ENCODE assay signal across 8 cellular contexts in the genomic region with DNA sequence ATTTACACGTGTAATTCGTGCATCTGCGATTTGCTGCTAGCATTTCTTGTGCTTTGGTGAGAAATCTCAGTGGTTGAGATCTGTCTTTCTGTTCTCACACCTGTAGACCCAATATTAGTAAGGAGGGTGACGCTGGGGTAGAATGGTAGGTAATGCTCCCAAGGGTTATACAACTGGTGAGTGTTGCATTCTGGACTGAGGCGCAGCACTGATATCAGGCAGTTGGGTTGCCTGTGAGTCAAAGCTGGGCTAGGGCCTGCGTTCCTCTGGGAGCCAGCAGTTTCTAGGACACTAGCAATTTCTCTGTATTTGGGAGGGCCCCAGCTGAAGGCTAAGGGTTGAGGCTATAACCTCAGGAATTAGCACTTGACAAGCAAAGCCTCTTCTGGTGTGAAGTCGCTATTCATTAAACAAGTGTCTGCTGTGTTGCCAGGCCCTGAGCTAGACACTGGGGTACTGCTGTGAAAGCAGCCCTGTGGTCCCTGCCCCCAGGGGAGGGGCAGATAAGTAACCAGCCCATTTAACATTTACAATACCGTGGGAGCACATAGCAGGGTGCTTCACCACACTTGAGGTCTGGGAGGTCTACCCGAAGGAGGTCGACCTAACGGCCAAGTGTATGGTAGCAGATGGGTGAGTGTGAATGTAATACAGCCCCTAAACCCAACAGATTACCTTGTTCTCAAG. TPM values are rescaled to one million over a fixed set of nuclear protein-coding genes. Genes with fewer than 3 reads are reported as not detected.
DNase-seq lines count a peak whose midpoint lies in the region; ATAC-seq and TF ChIP-seq lines count a peak whose summit lies in the region.

No MANE protein-coding gene starts in this region.

- intact Hi-C loops in A673 (cut with micrococcal nuclease; ENCODE audit: unreplicated experiment), result no loop called here

- POLR2A ChIA-PET in A673 (lab: Charles Lee; ENCODE audit: low non-redundant PET), result no interaction called here

- H3K9me3 Mint-ChIP-seq in activated T-cell treated with anti-CD3 and anti-CD28 coated beads, Interleukin-2, amount 50 U/mL, for 24 hours, result no peaks in the 10 kb centered on the region
- H3K9me3 Mint-ChIP-seq in stimulated activated naive CD8-positive, alpha-beta T cell treated with anti-CD3 and anti-CD28 coated beads, Interleukin-15, Interleukin-2, amounts not matched to agents 100 ng/mL and 50 ng/mL, for 24 hours, result no peaks in the 10 kb centered on the region

- no TSS peak for BruUV-seq in A673 (replicated peaks; lab: Mats Ljungman, UMichigan)

- H3K4me3 ChIP-seq in coronary artery, result peak overlapping the region; percentile 4
- no peak overlapping the region for H3K4me3 ChIP-seq in WERI-Rb-1 (ENCODE audit: low read depth, low read length)
- H3K4me3 ChIP-seq in A673 (ENCODE audit: low read depth, low read length, poor library complexity, severe bottlenecking), result no peak overlapping the region

- CTCF ChIA-PET in A673 (lab: Charles Lee), result no interaction called here

- H3K36me3 ChIP-seq in WERI-Rb-1, result peaks cover 3% of the 10 kb centered on the region
- no peaks in the 10 kb centered on the region for H3K36me3 ChIP-seq in A673 (ENCODE audit: insufficient read depth, low read length, poor library complexity, severe bottlenecking)

- peak overlapping the region in 1 of 2 donors; percentile 20 for H3K27ac ChIP-seq in coronary artery
- H3K27ac ChIP-seq in WERI-Rb-1, result no peak overlapping the region
- no peak overlapping the region for H3K27ac ChIP-seq in A673 (ENCODE audit: low read depth, low read length, poor library complexity, severe bottlenecking)

- no peak overlapping the region for H3K4me3 Mint-ChIP-seq in activated T-cell treated with anti-CD3 and anti-CD28 coated beads, Interleukin-2, amount 50 U/mL, for 24 hours
- no peak overlapping the region for H3K4me3 Mint-ChIP-seq in stimulated activated naive CD8-positive, alpha-beta T cell treated with anti-CD3 and anti-CD28 coated beads, Interleukin-15, Interleukin-2, amounts not matched to agents 100 ng/mL and 50 ng/mL, for 24 hours

- H3K27me3 Mint-ChIP-seq in activated T-cell treated with anti-CD3 and anti-CD28 coated beads, Interleukin-2, amount 50 U/mL, for 24 hours, result no peaks in the 10 kb centered on the region
- H3K27me3 Mint-ChIP-seq in stimulated activated naive CD8-positive, alpha-beta T cell treated with anti-CD3 and anti-CD28 coated beads, Interleukin-15, Interleukin-2, amounts not matched to agents 100 ng/mL and 50 ng/mL, for 24 hours, result no peaks in the 10 kb centered on the region

- peak overlapping the region; percentile 83 for H3K27ac Mint-ChIP-seq in activated T-cell treated with anti-CD3 and anti-CD28 coated beads, Interleukin-2, amount 50 U/mL, for 24 hours
- peak overlapping the region; percentile 78 for H3K27ac Mint-ChIP-seq in stimulated activated naive CD8-positive, alpha-beta T cell treated with anti-CD3 and anti-CD28 coated beads, Interleukin-15, Interleukin-2, amounts not matched to agents 100 ng/mL and 50 ng/mL, for 24 hours

- peaks cover 80% of the 10 kb centered on the region for H3K36me3 Mint-ChIP-seq in activated T-cell treated with anti-CD3 and anti-CD28 coated beads, Interleukin-2, amount 50 U/mL, for 24 hours (ENCODE audit: low read depth)
- peaks cover 34% of the 10 kb centered on the region for H3K36me3 Mint-ChIP-seq in stimulated activated naive CD8-positive, alpha-beta T cell treated with anti-CD3 and anti-CD28 coated beads, Interleukin-15, Interleukin-2, amounts not matched to agents 100 ng/mL and 50 ng/mL, for 24 hours (ENCODE audit: low read depth)

- no peaks in the 10 kb centered on the region for H3K4me1 ChIP-seq in A673 (ENCODE audit: insufficient read depth, low read length, poor library complexity, severe bottlenecking)

- DNase-seq in activated T-cell treated with anti-CD3 and anti-CD28 coated beads, Interleukin-2, amount 50 U/mL, for 24 hours, result no peak
- no peak for DNase-seq in activated T-cell treated with anti-CD3 and anti-CD28 coated beads, Interleukin-2, amount 50 U/mL, for 48 hours
- DNase-seq in coronary artery (ENCODE audit: low spot score) (no peak), middle frontal gyrus (ENCODE audit: extremely low spot score, low spot score) (no peak), WERI-Rb-1 (no peak), A673 (ENCODE audit: low spot score) (no peak)

- ATAC-seq in HG03159 (IDR thresholded peaks at IDR 0.05; ENCODE audit: unreplicated experiment), result peak; percentile 67

- no peaks in the 10 kb centered on the region for H3K9me3 ChIP-seq in WERI-Rb-1 (ENCODE audit: severe bottlenecking)
- H3K9me3 ChIP-seq in A673 (ENCODE audit: low read depth, low read length, poor library complexity, severe bottlenecking), result no peaks in the 10 kb centered on the region

- H3K27me3 ChIP-seq in WERI-Rb-1 (ENCODE audit: insufficient read depth, low read depth, severe bottlenecking) (no peaks in the 10 kb centered on the region), A673 (replicated peaks; ENCODE audit: insufficient read depth, low read depth, low read length, poor library complexity) (no peaks in the 10 kb centered on the region)

- TF ChIP-seq CTCF in coronary artery (IDR thresholded peaks at IDR 0.05) (no peak), WERI-Rb-1 (IDR thresholded peaks at IDR 0.05; ENCODE audit: low read depth, low read length) (no peak), A673 (conservative IDR thresholded peaks at IDR 0.05; ENCODE audit: low read depth, low read length) (no peak)

- peaks cover 93% of the 10 kb centered on the region for H3K4me1 Mint-ChIP-seq in activated T-cell treated with anti-CD3 and anti-CD28 coated beads, Interleukin-2, amount 50 U/mL, for 24 hours (ENCODE audit: low read depth)
- peaks cover 94% of the 10 kb centered on the region for H3K4me1 Mint-ChIP-seq in stimulated activated naive CD8-positive, alpha-beta T cell treated with anti-CD3 and anti-CD28 coated beads, Interleukin-15, Interleukin-2, amounts not matched to agents 100 ng/mL and 50 ng/mL, for 24 hours (ENCODE audit: low read depth)

RNA-seq across cellular contexts. Expression of a gene that starts 28.7 kb away (rescaled TPM):
- 257 and 269 TPM in 2 replicates for total RNA-seq in A673 (2021)
